ENCODE assay signal across 9 cellular contexts in the genomic region with DNA sequence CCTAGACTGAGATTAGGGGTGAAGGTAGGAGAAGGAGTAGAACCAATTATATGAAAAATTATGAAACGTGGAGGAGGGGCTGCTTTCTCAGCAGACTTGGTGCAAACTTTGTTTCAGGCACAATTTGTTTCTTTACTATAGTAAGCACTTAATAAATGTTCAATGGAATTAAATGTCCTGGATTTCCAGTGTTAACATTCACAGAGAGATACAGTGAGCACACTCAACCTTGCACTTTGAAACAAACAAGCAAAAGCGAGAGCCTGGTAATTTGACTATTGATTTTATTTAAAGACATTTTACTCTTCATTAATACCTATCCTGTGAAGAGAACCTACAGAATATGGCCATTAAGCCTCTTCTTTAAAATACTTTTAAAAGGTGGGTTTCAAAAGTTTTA. TPM values are rescaled to one million over a fixed set of nuclear protein-coding genes. Genes with fewer than 3 reads are reported as not detected.
"Had no signal": no experiment of that assay in that cellular context is flagged by ENCODE, and none has a peak within 500 bp of the region (broad histone marks: within the 10 kb centered on the region; RNA-seq: fewer than 3 reads in every experiment).

No MANE protein-coding gene starts in this region.

- FAIRE-seq: G401.6, GM12878, GM12891, GM12892, GM18507, GM19239 had no signal

- DNase-seq: GDM1, GF-D8 had no signal

- ATAC-seq: GM12878 had no signal

- H3K4me3 ChIP-seq: GM12878 had no signal

RNA-seq across cellular contexts. Expression of a gene that starts 0.9 kb away (rescaled TPM):
- total RNA-seq: G401, GM12878 had no signal
- polyA plus RNA-seq: GM12878 had no signal

RNA-seq across cellular contexts. Expression of a gene that starts 58.2 kb away (rescaled TPM):
- total RNA-seq: G401, GM12878 had no signal
- polyA plus RNA-seq: GM12878 had no signal
